In the genomic region with DNA sequence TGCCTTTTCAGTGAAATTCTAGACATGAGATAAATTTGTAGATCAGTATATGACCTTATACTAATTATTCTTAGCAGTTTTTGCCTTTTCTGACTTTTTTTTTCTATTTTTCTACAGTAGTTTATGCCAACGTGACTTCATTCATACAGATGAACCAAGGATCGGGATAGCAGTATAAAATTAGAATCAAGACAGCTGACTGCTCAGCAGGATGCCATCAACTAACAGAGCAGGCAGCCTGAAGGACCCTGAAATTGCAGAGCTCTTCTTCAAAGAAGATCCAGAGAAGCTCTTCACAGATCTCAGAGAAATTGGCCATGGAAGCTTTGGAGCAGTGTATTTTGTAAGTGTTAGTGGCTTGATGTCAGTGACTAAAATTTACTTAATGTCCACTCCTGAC, we compare ENCODE assay signal across 1 cellular context.
TF ChIP-seq lines count a peak whose summit lies in the region.

No MANE protein-coding gene starts in this region.

TF ChIP-seq in HepG2, 621 proteins besides CTCF, POLR2A, EP300 and RAD21 (continued from another document):
- TF ChIP-seq, protein P1, sequence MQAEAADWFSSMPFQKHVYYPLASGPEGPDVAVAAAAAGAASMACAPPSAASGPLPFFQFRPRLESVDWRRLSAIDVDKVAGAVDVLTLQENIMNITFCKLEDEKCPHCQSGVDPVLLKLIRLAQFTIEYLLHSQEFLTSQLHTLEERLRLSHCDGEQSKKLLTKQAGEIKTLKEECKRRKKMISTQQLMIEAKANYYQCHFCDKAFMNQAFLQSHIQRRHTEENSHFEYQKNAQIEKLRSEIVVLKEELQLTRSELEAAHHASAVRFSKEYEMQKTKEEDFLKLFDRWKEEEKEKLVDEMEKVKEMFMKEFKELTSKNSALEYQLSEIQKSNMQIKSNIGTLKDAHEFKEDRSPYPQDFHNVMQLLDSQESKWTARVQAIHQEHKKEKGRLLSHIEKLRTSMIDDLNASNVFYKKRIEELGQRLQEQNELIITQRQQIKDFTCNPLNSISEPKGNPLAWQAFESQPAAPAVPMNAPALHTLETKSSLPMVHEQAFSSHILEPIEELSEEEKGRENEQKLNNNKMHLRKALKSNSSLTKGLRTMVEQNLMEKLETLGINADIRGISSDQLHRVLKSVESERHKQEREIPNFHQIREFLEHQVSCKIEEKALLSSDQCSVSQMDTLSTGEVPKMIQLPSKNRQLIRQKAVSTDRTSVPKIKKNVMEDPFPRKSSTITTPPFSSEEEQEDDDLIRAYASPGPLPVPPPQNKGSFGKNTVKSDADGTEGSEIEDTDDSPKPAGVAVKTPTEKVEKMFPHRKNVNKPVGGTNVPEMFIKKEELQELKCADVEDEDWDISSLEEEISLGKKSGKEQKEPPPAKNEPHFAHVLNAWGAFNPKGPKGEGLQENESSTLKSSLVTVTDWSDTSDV (CRISPR knock-in tag; IDR thresholded peaks at IDR 0.05), result no peak
- TF ChIP-seq JUNB (CRISPR knock-in tag; IDR thresholded peaks at IDR 0.05; ENCODE audit: borderline replicate concordance), result no peak
- no peak for TF ChIP-seq ZNF841 (CRISPR knock-in tag; IDR thresholded peaks at IDR 0.05; ENCODE audit: borderline replicate concordance)
- no peak for TF ChIP-seq ZSCAN30 (CRISPR knock-in tag; IDR thresholded peaks at IDR 0.05)
- TF ChIP-seq ZNF274 (CRISPR knock-in tag; IDR thresholded peaks at IDR 0.05), result no peak
- TF ChIP-seq, protein P2, sequence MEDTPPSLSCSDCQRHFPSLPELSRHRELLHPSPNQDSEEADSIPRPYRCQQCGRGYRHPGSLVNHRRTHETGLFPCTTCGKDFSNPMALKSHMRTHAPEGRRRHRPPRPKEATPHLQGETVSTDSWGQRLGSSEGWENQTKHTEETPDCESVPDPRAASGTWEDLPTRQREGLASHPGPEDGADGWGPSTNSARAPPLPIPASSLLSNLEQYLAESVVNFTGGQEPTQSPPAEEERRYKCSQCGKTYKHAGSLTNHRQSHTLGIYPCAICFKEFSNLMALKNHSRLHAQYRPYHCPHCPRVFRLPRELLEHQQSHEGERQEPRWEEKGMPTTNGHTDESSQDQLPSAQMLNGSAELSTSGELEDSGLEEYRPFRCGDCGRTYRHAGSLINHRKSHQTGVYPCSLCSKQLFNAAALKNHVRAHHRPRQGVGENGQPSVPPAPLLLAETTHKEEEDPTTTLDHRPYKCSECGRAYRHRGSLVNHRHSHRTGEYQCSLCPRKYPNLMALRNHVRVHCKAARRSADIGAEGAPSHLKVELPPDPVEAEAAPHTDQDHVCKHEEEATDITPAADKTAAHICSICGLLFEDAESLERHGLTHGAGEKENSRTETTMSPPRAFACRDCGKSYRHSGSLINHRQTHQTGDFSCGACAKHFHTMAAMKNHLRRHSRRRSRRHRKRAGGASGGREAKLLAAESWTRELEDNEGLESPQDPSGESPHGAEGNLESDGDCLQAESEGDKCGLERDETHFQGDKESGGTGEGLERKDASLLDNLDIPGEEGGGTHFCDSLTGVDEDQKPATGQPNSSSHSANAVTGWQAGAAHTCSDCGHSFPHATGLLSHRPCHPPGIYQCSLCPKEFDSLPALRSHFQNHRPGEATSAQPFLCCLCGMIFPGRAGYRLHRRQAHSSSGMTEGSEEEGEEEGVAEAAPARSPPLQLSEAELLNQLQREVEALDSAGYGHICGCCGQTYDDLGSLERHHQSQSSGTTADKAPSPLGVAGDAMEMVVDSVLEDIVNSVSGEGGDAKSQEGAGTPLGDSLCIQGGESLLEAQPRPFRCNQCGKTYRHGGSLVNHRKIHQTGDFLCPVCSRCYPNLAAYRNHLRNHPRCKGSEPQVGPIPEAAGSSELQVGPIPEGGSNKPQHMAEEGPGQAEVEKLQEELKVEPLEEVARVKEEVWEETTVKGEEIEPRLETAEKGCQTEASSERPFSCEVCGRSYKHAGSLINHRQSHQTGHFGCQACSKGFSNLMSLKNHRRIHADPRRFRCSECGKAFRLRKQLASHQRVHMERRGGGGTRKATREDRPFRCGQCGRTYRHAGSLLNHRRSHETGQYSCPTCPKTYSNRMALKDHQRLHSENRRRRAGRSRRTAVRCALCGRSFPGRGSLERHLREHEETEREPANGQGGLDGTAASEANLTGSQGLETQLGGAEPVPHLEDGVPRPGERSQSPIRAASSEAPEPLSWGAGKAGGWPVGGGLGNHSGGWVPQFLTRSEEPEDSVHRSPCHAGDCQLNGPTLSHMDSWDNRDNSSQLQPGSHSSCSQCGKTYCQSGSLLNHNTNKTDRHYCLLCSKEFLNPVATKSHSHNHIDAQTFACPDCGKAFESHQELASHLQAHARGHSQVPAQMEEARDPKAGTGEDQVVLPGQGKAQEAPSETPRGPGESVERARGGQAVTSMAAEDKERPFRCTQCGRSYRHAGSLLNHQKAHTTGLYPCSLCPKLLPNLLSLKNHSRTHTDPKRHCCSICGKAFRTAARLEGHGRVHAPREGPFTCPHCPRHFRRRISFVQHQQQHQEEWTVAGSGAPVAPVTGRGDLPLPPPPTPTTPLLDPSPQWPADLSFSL (CRISPR knock-in tag; IDR thresholded peaks at IDR 0.05), result no peak
- no peak for TF ChIP-seq SIX4 (CRISPR knock-in tag; IDR thresholded peaks at IDR 0.05)
- TF ChIP-seq NBN (conservative IDR thresholded peaks at IDR 0.05), result no peak
- TF ChIP-seq, protein P3, sequence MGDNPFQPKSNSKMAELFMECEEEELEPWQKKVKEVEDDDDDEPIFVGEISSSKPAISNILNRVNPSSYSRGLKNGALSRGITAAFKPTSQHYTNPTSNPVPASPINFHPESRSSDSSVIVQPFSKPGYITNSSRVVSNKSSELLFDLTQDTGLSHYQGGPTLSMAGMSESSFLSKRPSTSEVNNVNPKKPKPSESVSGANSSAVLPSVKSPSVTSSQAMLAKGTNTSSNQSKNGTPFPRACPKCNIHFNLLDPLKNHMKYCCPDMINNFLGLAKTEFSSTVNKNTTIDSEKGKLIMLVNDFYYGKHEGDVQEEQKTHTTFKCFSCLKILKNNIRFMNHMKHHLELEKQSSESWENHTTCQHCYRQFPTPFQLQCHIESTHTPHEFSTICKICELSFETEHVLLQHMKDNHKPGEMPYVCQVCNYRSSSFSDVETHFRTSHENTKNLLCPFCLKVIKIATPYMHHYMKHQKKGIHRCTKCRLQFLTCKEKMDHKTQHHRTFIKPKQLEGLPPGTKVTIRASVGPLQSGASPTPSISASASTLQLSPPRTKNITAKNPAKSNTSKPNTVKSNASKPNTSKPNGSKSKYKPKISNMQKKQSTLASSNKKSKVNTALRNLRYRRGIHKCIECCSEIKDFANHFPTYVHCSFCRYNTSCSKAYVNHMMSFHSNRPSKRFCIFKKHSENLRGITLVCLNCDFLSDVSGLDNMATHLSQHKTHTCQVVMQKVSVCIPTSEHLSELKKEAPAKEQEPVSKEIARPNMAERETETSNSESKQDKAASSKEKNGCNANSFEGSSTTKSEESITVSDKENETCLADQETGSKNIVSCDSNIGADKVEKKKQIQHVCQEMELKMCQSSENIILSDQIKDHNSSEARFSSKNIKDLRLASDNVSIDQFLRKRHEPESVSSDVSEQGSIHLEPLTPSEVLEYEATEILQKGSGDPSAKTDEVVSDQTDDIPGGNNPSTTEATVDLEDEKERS (CRISPR knock-in tag; IDR thresholded peaks at IDR 0.05), result no peak
- TF ChIP-seq MIER3 (CRISPR knock-in tag; IDR thresholded peaks at IDR 0.05; ENCODE audit: borderline replicate concordance), result no peak
- TF ChIP-seq CEBPB (IDR thresholded peaks at IDR 0.05; ENCODE audit: borderline replicate concordance, low read depth, low read length), result no peak
- TF ChIP-seq SYNCRIP (IDR thresholded peaks at IDR 0.05; ENCODE audit: insufficient read depth, low read depth, low read length), result no peak
